In genomic region chr10:43322769-43323168, GRCh38 we compare ENCODE assay signal across 8 cellular contexts. TPM values are rescaled to one million over a fixed set of nuclear protein-coding genes. Genes with fewer than 3 reads are reported as not detected.
DNase-seq lines count a peak whose midpoint lies in the region; ATAC-seq and TF ChIP-seq lines count a peak whose summit lies in the region.

No MANE protein-coding gene starts in this region.

- 3 to 4% methylated on average over 11 to 24 of the region's 26 CpGs for WGBS in testis, 2 donors

- H3K9me3 ChIP-seq in testis = no peaks in the 10 kb centered on the region

- H3K4me3 ChIP-seq in astrocyte of the spinal cord (ENCODE audit: low read depth, low read length) (peak overlapping the region; percentile 18), testis (peak overlapping the region; percentile 22 to 42)

- TF ChIP-seq CTCF in astrocyte of the spinal cord (IDR thresholded peaks at IDR 0.05; ENCODE audit: low read depth, low read length) = no peak
- TF ChIP-seq CTCF in testis (IDR thresholded peaks at IDR 0.05) = no peak

- no peaks in the 10 kb centered on the region for H3K36me3 ChIP-seq in testis (ENCODE audit: low read depth, missing control alignments)

- ATAC-seq in HG02798 (IDR thresholded peaks at IDR 0.05; ENCODE audit: poor library complexity, unreplicated experiment) (peak; percentile 68), left ventricle myocardium superior (peak; percentile 99), HG03025 (IDR thresholded peaks at IDR 0.05; ENCODE audit: low FRiP score, unreplicated experiment) (no peak)

- DNase-seq in DMS 273 (lab: John Stamatoyannopoulos, UW; ENCODE audit: unreplicated experiment) = peak; percentile 94
- DNase-seq in T-helper 2 cell = peak; percentile 65 to 91 (median 76)
- DNase-seq in astrocyte of the spinal cord (ENCODE audit: low read depth, low spot score) = peak; percentile 69
- peak; percentile 92 for DNase-seq in left ventricle myocardium superior
- DNase-seq in pons (ENCODE audit: low spot score) = peak; percentile 91
- peak; percentile 96 for DNase-seq in testis

- intact Hi-C loops in left ventricle myocardium superior (cut with micrococcal nuclease) = no loop called here
- intact Hi-C loops in testis (cut with DNase I; ENCODE audit: low total_unique reads) = no loop called here

- no peaks in the 10 kb centered on the region for H3K27me3 ChIP-seq in testis

- no peak overlapping the region for H3K27ac ChIP-seq in testis

- in situ Hi-C loops in astrocyte of the spinal cord (cut with HindIII; ENCODE audit: low sequenced_read_pairs) = no loop called here

- no peaks in the 10 kb centered on the region for H3K4me1 ChIP-seq in testis

- no peak for TF ChIP-seq POLR2A in testis (IDR thresholded peaks at IDR 0.05)

RNA-seq across cellular contexts. Expression of gene FXYD4, which starts 48.7 kb away (rescaled TPM):
- not detected for total RNA-seq in left ventricle myocardium superior
- total RNA-seq in testis = 1 to 10 TPM; 1.4 to 1.5 TPM
- 2.6 TPM for polyA plus RNA-seq in testis (ENCODE audit: insufficient read depth, low read depth, low replicate concordance)

RNA-seq across cellular contexts. Expression of gene RASGEF1A, which starts 55.9 kb away (rescaled TPM):
- total RNA-seq in left ventricle myocardium superior (2.7 TPM), testis (10 to 100 TPM; 10.9 to 11.7 TPM)
- 7.8 TPM for polyA plus RNA-seq in testis (ENCODE audit: insufficient read depth, low read depth, low replicate concordance)
